In genomic region chr13:27442797-27443196, GRCh38 we compare ENCODE assay signal across 15 cellular contexts. TPM values are rescaled to one million over a fixed set of nuclear protein-coding genes. Genes with fewer than 3 reads are reported as not detected.
DNase-seq lines count a peak whose midpoint lies in the region; ATAC-seq, FAIRE-seq and TF ChIP-seq lines count a peak whose summit lies in the region.
"Had no signal": no experiment of that assay in that cellular context is flagged by ENCODE, and none has a peak within 500 bp of the region (broad histone marks: within the 10 kb centered on the region; RNA-seq: fewer than 3 reads in every experiment).

No MANE protein-coding gene starts in this region.

- H3K27ac ChIP-seq in VCaP: peak overlapping the region; percentile 30; the same call in 1 of the 2 replicates
- peak overlapping the region in 1 of 2 donors; percentile 55 for H3K27ac ChIP-seq in kidney (ENCODE audit: low read depth in 2 of 2, low read length in 2 of 2)
- H3K27ac ChIP-seq in transverse colon: peak overlapping the region; percentile 55 to 66 (median 62)
- H3K27ac ChIP-seq: cardiac muscle cell, SK-N-MC, upper lobe of right lung had no signal

- H3K9ac ChIP-seq in kidney (ENCODE audit: low read length in 2 of 2): no peak overlapping the region

- TF ChIP-seq POLR2A in transverse colon (IDR thresholded peaks at IDR 0.05): no peak

- H3K4me1 ChIP-seq in kidney (ENCODE audit: control insufficient read depth in 1 of 2, insufficient read depth in 1 of 2, low read depth in 1 of 2, low read length in 2 of 2) (peaks cover 7 to 12% of the 10 kb centered on the region in 2 donors), transverse colon (peaks cover 0 to 30% (median 15%) of the 10 kb centered on the region in 4 donors)

- no peak for TF ChIP-seq EP300 in transverse colon (IDR thresholded peaks at IDR 0.05; ENCODE audit: low read depth)

- DNase-seq in activated naive CD4-positive, alpha-beta T cell treated with anti-CD3 and anti-CD28 coated beads, Interleukin-2, amount 50 U/mL, for 72 hours (ENCODE audit: low spot score in 2 of 2): no peak
- DNase-seq in kidney: no peak
- peak; percentile 36 for DNase-seq in transverse colon
- no peak for DNase-seq in GM13976 (ENCODE audit: low spot score)
- no peak for DNase-seq in omental fat pad (ENCODE audit: low spot score)
- DNase-seq: activated CD4-positive, CD25-positive, alpha-beta regulatory T cell; activated effector memory CD4-positive, alpha-beta T cell treated with Interleukin-2 at 50 U/mL for 16 hours; OCI-M1; stimulated activated CD8-positive, alpha-beta memory T cell treated with anti-CD3 and anti-CD28 coated beads, Interleukin-4, amount 100 ng/mL, for 48 hours; upper lobe of right lung had no signal

- H3K4me1 Mint-ChIP-seq in activated naive CD4-positive, alpha-beta T cell treated with anti-CD3 and anti-CD28 coated beads, Interleukin-2, amount 50 U/mL, for 24 hours: peaks cover 67% of the 10 kb centered on the region

- H3K4me3 ChIP-seq in kidney (ENCODE audit: low read length in 2 of 2) (peak overlapping the region; percentile 30 to 40), transverse colon (no peak overlapping the region)
- H3K4me3 ChIP-seq: cardiac muscle cell, SK-N-MC, upper lobe of right lung had no signal

- no peaks in the 10 kb centered on the region for H3K27me3 Mint-ChIP-seq in activated naive CD4-positive, alpha-beta T cell treated with anti-CD3 and anti-CD28 coated beads, Interleukin-2, amount 50 U/mL, for 24 hours

- no peaks in the 10 kb centered on the region for H3K27me3 ChIP-seq in transverse colon
- H3K27me3 ChIP-seq: cardiac muscle cell, upper lobe of right lung had no signal

- no peaks in the 10 kb centered on the region for H3K9me3 Mint-ChIP-seq in activated naive CD4-positive, alpha-beta T cell treated with anti-CD3 and anti-CD28 coated beads, Interleukin-2, amount 50 U/mL, for 24 hours
- no peaks in the 10 kb centered on the region for H3K9me3 Mint-ChIP-seq in activated naive CD4-positive, alpha-beta T cell treated with anti-CD3 and anti-CD28 coated beads, Interleukin-2, amount 50 U/mL, for 72 hours

- intact Hi-C loops in kidney (cut with DNase I) (no loop called here), transverse colon (cut with DNase I; ENCODE audit: low total_unique reads) (no loop called here)

- H3K36me3 Mint-ChIP-seq in activated naive CD4-positive, alpha-beta T cell treated with anti-CD3 and anti-CD28 coated beads, Interleukin-2, amount 50 U/mL, for 24 hours: peaks cover 12% of the 10 kb centered on the region
- H3K36me3 Mint-ChIP-seq in activated naive CD4-positive, alpha-beta T cell treated with anti-CD3 and anti-CD28 coated beads, Interleukin-2, amount 50 U/mL, for 72 hours: peaks cover 3 to 12% of the 10 kb centered on the region in 2 donors

- ATAC-seq in activated naive CD4-positive, alpha-beta T cell treated with anti-CD3 and anti-CD28 coated beads, Interleukin-2, amount 50 U/mL, for 72 hours: no peak
- ATAC-seq in GM21423 (IDR thresholded peaks at IDR 0.05; ENCODE audit: unreplicated experiment): no peak
- no peak for ATAC-seq in omental fat pad (ENCODE audit: low FRiP score)

- WGBS in transverse colon (ENCODE audit: low coverage in 1 of 2), 2 donors: 67% methylated on average over 7 of the region's 7 CpGs; no CpG with 5 or more reads in 1 of the 2 donors

- H3K9me3 ChIP-seq in kidney (ENCODE audit: control insufficient read depth in 1 of 2, low read length in 2 of 2): no peaks in the 10 kb centered on the region
- H3K9me3 ChIP-seq in transverse colon: no peaks in the 10 kb centered on the region
- H3K9me3 ChIP-seq: upper lobe of right lung had no signal

- peak overlapping the region; percentile 48 for H3K27ac Mint-ChIP-seq in activated naive CD4-positive, alpha-beta T cell treated with anti-CD3 and anti-CD28 coated beads, Interleukin-2, amount 50 U/mL, for 24 hours
- H3K27ac Mint-ChIP-seq in activated naive CD4-positive, alpha-beta T cell treated with anti-CD3 and anti-CD28 coated beads, Interleukin-2, amount 50 U/mL, for 72 hours: peak overlapping the region in 1 of 2 donors; percentile 60

- no peak for FAIRE-seq in kidney (lab: Jason Lieb, UNC)

- in situ Hi-C loops in transverse colon (cut with MboI; ENCODE audit: low pct_ligation_motif_present in 1 of 4, low pct_unique_long_range_greater_than_20kb in 1 of 4, low sequenced_read_pairs in 3 of 4) (no loop called here), GM13976 (cut with MboI; ENCODE audit: low sequenced_read_pairs, unreplicated experiment) (no loop called here)

- H3K36me3 ChIP-seq in kidney (ENCODE audit: control insufficient read depth in 1 of 2, insufficient read depth in 2 of 2, low read length in 2 of 2) (peaks cover 16 to 19% of the 10 kb centered on the region in 2 donors), transverse colon (peaks cover 0 to 16% (median 6%) of the 10 kb centered on the region in 4 donors)

- peak overlapping the region; percentile 63 for H3K4me3 Mint-ChIP-seq in activated naive CD4-positive, alpha-beta T cell treated with anti-CD3 and anti-CD28 coated beads, Interleukin-2, amount 50 U/mL, for 24 hours

- TF ChIP-seq CTCF in VCaP (conservative IDR thresholded peaks at IDR 0.05) (no peak), kidney (IDR thresholded peaks at IDR 0.05; ENCODE audit: borderline replicate concordance, extremely low read depth, insufficient read depth) (no peak), transverse colon (IDR thresholded peaks at IDR 0.05) (no peak), GM13976 (IDR thresholded peaks at IDR 0.05; ENCODE audit: borderline replicate concordance, control extremely low read depth, extremely low read depth, insufficient read depth, missing control alignments) (no peak), omental fat pad (IDR thresholded peaks at IDR 0.05) (no peak)

RNA-seq across cellular contexts. Expression of gene MTIF3, which starts 7.6 kb away (rescaled TPM):
- total RNA-seq in activated naive CD4-positive, alpha-beta T cell treated with anti-CD3 and anti-CD28 coated beads, Interleukin-2, amount 50 U/mL, for 72 hours: 10 to 100 TPM; 34.7 to 49.7 TPM
- total RNA-seq in kidney (48.5 TPM), transverse colon (10 to 100 TPM; 27.7 to 98.3 (median 66.7) TPM), omental fat pad (10 to 100 TPM; 48.5 to 81.7 (median 73.9) TPM)
- 130 TPM for polyA plus RNA-seq in kidney (ENCODE audit: insufficient read depth, low read depth, low replicate concordance)

RNA-seq across cellular contexts. Expression of gene GTF3A, which starts 18.4 kb away (rescaled TPM):
- 100 to 1,000 TPM; 133 to 190 TPM for total RNA-seq in activated naive CD4-positive, alpha-beta T cell treated with anti-CD3 and anti-CD28 coated beads, Interleukin-2, amount 50 U/mL, for 72 hours
- total RNA-seq in kidney (64.8 TPM), transverse colon (100 to 1,000 TPM in 1 of 4 donors, 10 to 100 TPM in 3; 43.1 to 195 (median 60.0) TPM), omental fat pad (100 to 1,000 TPM; 129 to 170 (median 147) TPM)
- polyA plus RNA-seq in kidney (ENCODE audit: insufficient read depth, low read depth, low replicate concordance): 126 TPM

Comparison
In these comparisons a context has a peak if more than half of its experiments do, and no peak if none do; other contexts are left out.
1. H3K4me3 ChIP-seq: peak in kidney (2 of 2); none in transverse colon (0 of 4).